8 cellular contexts compared by ENCODE assay signal in the genomic region with DNA sequence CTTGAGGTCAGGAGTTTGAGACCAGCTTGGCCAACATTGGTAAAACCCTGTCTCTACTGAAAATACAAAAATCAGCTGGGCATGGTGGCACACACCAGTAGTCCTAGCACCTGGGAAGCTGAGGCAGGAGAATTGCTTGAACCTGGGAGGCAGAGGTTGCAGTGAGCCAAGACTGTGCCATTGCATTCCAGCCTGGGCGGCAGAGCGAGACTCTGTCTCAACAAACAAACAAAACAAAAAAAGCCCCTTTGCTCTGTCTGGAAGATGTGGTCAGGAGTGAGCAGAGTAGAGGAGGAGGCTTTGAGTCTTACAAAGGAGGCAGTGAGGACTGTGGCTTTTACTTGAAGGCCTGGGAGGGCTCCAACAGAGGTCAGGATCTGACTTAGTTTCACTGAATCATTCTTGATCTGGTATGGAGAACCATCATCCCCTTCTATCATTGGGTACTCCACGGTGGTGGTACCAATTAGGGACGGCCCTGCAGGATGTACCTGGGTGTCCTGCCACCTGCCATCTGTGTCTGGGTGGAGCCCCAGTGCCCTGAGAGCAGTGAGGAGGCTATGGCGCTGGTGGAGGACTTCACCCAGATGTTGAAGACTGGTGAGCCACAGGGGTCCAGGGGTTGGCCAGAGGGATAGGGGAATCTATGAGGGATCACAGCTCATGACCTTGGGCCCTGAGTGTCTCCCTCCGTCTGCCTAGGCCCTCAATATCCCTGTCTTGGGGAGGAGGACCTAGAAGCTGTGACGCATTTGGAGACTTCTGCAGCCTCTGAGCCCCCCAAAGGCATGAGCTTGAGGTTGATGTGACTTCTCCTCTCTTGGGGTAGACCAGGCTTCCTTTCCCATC. TPM values are rescaled to one million over a fixed set of nuclear protein-coding genes. Genes with fewer than 3 reads are reported as not detected.
DNase-seq lines count a peak whose midpoint lies in the region; ATAC-seq and TF ChIP-seq lines count a peak whose summit lies in the region.
"Had no signal": no experiment of that assay in that cellular context is flagged by ENCODE, and none has a peak within 500 bp of the region (broad histone marks: within the 10 kb centered on the region; RNA-seq: fewer than 3 reads in every experiment).

No MANE protein-coding gene starts in this region.

- TF ChIP-seq CTCF in RWPE1 (conservative IDR thresholded peaks at IDR 0.05; ENCODE audit: low read depth), result no peak

- no peak overlapping the region; a peak in 2 of 20 replicates for H3K4me3 ChIP-seq in BLaER1 treated with 17β-estradiol and CSF1 and Interleukin-3, amounts not matched to agents 10 nM and 100 nM

- 0 out of 22 replicates have a peak overlapping the region, but pooled peaks of 3 of the 11 experiments have one; percentile 16 to 29 (median 23) for H3K9ac ChIP-seq in BLaER1 treated with 17β-estradiol and CSF1 and Interleukin-3, amounts not matched to agents 10 nM and 100 nM

- no peaks in the 10 kb centered on the region for H3K9me3 ChIP-seq in BLaER1 treated with 17β-estradiol and CSF1 and Interleukin-3, amounts not matched to agents 10 nM and 100 nM (replicated peaks in 1 of 11)

- H3K27me3 ChIP-seq in BLaER1 treated with 17β-estradiol and CSF1 and Interleukin-3, amounts not matched to agents 10 nM and 100 nM, result no peaks in the 10 kb centered on the region

- CTCF ChIA-PET in RWPE1 (lab: Yijun Ruan, JAX), result no interaction called here

- H3K36me3 ChIP-seq in BLaER1 treated with 17β-estradiol and CSF1 and Interleukin-3, amounts not matched to agents 10 nM and 100 nM, result peaks cover 16 to 33% (median 22%) of the 10 kb centered on the region in 11 experiments

- peaks cover 47 to 61% (median 53%) of the 10 kb centered on the region in 10 experiments for H3K4me1 ChIP-seq in BLaER1 treated with 17β-estradiol and CSF1 and Interleukin-3, amounts not matched to agents 10 nM and 100 nM

- ATAC-seq in left lobe of liver, result no peak
- no peak for ATAC-seq in GM21367 (IDR thresholded peaks at IDR 0.05; ENCODE audit: unreplicated experiment)
- ATAC-seq in HG02973 (IDR thresholded peaks at IDR 0.05; ENCODE audit: unreplicated experiment), result no peak
- ATAC-seq: esophagus mucosa had no signal

- DNase-seq in RWPE1 (ENCODE audit: low spot score) (no peak), left lobe of liver (ENCODE audit: low spot score) (peak; percentile 44), NCI-H1048 (lab: John Stamatoyannopoulos, UW) (no peak)
- DNase-seq: NCI-H2171 had no signal

- POLR2A ChIA-PET in RWPE1 (lab: Yijun Ruan, JAX; ENCODE audit: low non-redundant PET), result no interaction called here

- H4K20me1 ChIP-seq in BLaER1 treated with 17β-estradiol and CSF1 and Interleukin-3, amounts not matched to agents 10 nM and 100 nM, result peaks cover 0 to 35% (median 6%) of the 10 kb centered on the region in 11 experiments; a peak in 11 of 22 replicates

- H3K27ac ChIP-seq in BLaER1 treated with 17β-estradiol and CSF1 and Interleukin-3, amounts not matched to agents 10 nM and 100 nM, result peak overlapping the region in 3 of 11 experiments; percentile 29 to 39 (median 35); a peak in 6 of 22 replicates
- 0 out of 2 replicates have a peak overlapping the region, but pooled peaks have one; percentile 94 for H3K27ac ChIP-seq in RWPE1

- H3K4me2 ChIP-seq in BLaER1 treated with 17β-estradiol and CSF1 and Interleukin-3, amounts not matched to agents 10 nM and 100 nM, result peak overlapping the region; percentile 37 to 79 (median 75)

RNA-seq across cellular contexts. Expression of gene MZF1, which starts 4.7 kb away (rescaled TPM):
- total RNA-seq in left lobe of liver, result 15.2 TPM

RNA-seq across cellular contexts. Expression of gene UBE2M, which starts 19.4 kb away (rescaled TPM):
- 20.5 TPM for total RNA-seq in left lobe of liver

RNA-seq across cellular contexts. Expression of gene CHMP2A, which starts 22.9 kb away (rescaled TPM):
- 73.4 TPM for total RNA-seq in left lobe of liver

RNA-seq across cellular contexts. Expression of gene TRIM28, which starts 33.9 kb away (rescaled TPM):
- 84.0 TPM for total RNA-seq in left lobe of liver

RNA-seq across cellular contexts. Expression of gene ZBTB45, which starts 58.2 kb away (rescaled TPM):
- 5.0 TPM for total RNA-seq in left lobe of liver
